ENCODE assay signal across 8 cellular contexts in the genomic region with DNA sequence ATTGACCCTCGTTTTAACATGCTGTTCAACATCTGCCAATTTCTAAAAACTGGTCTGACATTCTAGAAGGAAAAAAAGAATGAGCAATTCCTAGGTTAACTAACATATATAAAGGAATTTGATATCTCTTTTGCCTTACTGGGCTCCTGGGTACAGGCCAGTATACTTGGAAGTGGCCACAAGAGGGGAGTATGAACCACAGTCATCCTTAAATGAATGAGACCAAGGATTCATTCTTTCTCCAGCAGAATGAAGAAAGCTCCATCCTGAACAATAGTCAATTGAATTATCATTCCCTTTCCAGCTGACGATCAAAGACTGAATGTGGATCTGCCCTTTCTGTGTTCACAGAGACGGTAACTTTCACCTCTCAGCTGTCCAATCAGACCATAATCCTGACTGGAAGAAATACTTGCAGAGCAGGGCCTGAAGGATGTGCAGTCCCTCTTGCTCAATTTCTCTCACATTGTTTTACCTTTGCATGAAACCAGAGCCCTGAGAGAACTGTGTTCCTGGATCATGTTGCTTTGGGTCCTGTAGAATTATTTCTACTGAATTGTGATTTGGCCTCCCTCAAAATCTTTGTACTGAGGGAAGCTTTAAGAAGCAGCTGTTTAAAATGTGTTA. TPM values are rescaled to one million over a fixed set of nuclear protein-coding genes. Genes with fewer than 3 reads are reported as not detected.
A peak's percentile ranks its signal among the peaks of the same experiment; 100 is the strongest.
DNase-seq lines count a peak whose midpoint lies in the region; ATAC-seq, FAIRE-seq and TF ChIP-seq lines count a peak whose summit lies in the region.

No MANE protein-coding gene starts in this region.

- H3K27ac ChIP-seq in H1 (ENCODE audit: low read depth, low read length) (no peak overlapping the region), neural cell (ENCODE audit: low read length) (no peak overlapping the region)

- H4K5ac ChIP-seq in H1 (ENCODE audit: insufficient read length, low read depth, low read length), result no peak overlapping the region

- no peaks in the 10 kb centered on the region for H4K20me1 ChIP-seq in H1 (replicated peaks in 1 of 2; ENCODE audit: control insufficient read depth in 1 of 2, insufficient read depth in 2 of 2, low read length in 2 of 2)
- no peaks in the 10 kb centered on the region for H4K20me1 ChIP-seq in neural cell (ENCODE audit: insufficient read depth)

- TF ChIP-seq CTCF in H1 (IDR thresholded peaks at IDR 0.05; ENCODE audit: control extremely low read depth in 1 of 3, insufficient read depth in 1 of 3, low read depth in 1 of 3, low read length in 3 of 3) (peak in 2 of 3 experiments; percentile 61 to 71; a peak in 3 of 4 replicates), neural cell (IDR thresholded peaks at IDR 0.05; ENCODE audit: poor library complexity, severe bottlenecking) (peak; percentile 25), GM13977 (IDR thresholded peaks at IDR 0.05; ENCODE audit: extremely low read depth, insufficient read depth, missing control alignments) (no peak)

- H3K23me2 ChIP-seq in H1 (ENCODE audit: low read depth, low read length), result no peaks in the 10 kb centered on the region

- no peak overlapping the region for H2BK5ac ChIP-seq in H1 (ENCODE audit: low read depth, low read length)

- CTCF ChIA-PET in H1 (lab: Charles Lee; ENCODE audit: partially characterized antibody), result interaction anchor here (0.6 to 3.9 kb wide), 36 partner anchors 8 to 666 kb away, joined by 3 to 49 read pairs (median 4); a partner anchor contains a TSS

- H4K8ac ChIP-seq in H1 (ENCODE audit: extremely low read depth, insufficient read depth, low read length), result no peak overlapping the region

- H3K14ac ChIP-seq in H1 (ENCODE audit: insufficient read length), result no peak overlapping the region

- peak; percentile 17 for FAIRE-seq in G401.6 (lab: Jason Lieb, UNC)
- peak; percentile 69 for FAIRE-seq in H1 (lab: Jason Lieb, UNC)

- DNase-seq in NCI-H2227 (lab: John Stamatoyannopoulos, UW; ENCODE audit: unreplicated experiment), result peak; percentile 44
- DNase-seq in H1 (ENCODE audit: low read depth in 1 of 2, low spot score in 2 of 2), result no peak
- no peak for DNase-seq in NCI-H2107 treated with DMSO at 0.1 percent for 48 hours (lab: John Stamatoyannopoulos, UW; ENCODE audit: unreplicated experiment)
- DNase-seq in GM19240 (ENCODE audit: insufficient read length, low spot score), result no peak
- no peak for DNase-seq in GM13977 (ENCODE audit: low spot score)

- H3K27me3 ChIP-seq in H1 (replicated peaks in 1 of 4; ENCODE audit: control insufficient read depth in 3 of 4, extremely low read depth in 1 of 4, insufficient read depth in 3 of 4, low read length in 3 of 4), result no peaks in the 10 kb centered on the region
- H3K27me3 ChIP-seq in neural cell (ENCODE audit: insufficient read depth, low read depth, low read length), result no peaks in the 10 kb centered on the region

- no peak overlapping the region for H3K4ac ChIP-seq in H1 (replicated peaks; ENCODE audit: insufficient read length, low read depth, low read length)

- H3K23ac ChIP-seq in H1 (ENCODE audit: insufficient read length), result no peak overlapping the region

- no peak for ATAC-seq in HG02610 (IDR thresholded peaks at IDR 0.05; ENCODE audit: unreplicated experiment)

- H3K9ac ChIP-seq in H1 (replicated peaks in 1 of 4; ENCODE audit: extremely low read depth in 1 of 4, low read depth in 3 of 4, low read length in 3 of 4) (no peak overlapping the region), neural cell (ENCODE audit: low read length) (no peak overlapping the region)

- TF ChIP-seq RAD21 in H1 (IDR thresholded peaks at IDR 0.05 in 1 of 2, conservative IDR thresholded peaks at IDR 0.05 in 1 of 2; ENCODE audit: low read depth in 2 of 2, low read length in 2 of 2) (peak; percentile 78 to 86), neural cell (conservative IDR thresholded peaks at IDR 0.05) (no peak)

- H4K91ac ChIP-seq in H1 (replicated peaks; ENCODE audit: insufficient read length, low read length), result no peak overlapping the region

- no peaks in the 10 kb centered on the region for H3K79me2 ChIP-seq in H1 (ENCODE audit: control insufficient read depth in 1 of 2, insufficient read depth in 2 of 2, low read length in 2 of 2)
- no peaks in the 10 kb centered on the region for H3K79me2 ChIP-seq in neural cell (replicated peaks; ENCODE audit: insufficient read depth, low read length)

- H3K4me1 ChIP-seq in H1 (replicated peaks in 1 of 4; ENCODE audit: control insufficient read depth in 3 of 4, insufficient read depth in 4 of 4, low read length in 3 of 4), result peaks cover 0 to 2% (median under 1%) of the 10 kb centered on the region in 4 experiments; a peak in 2 of 7 replicates

- H3K36me3 ChIP-seq in H1 (ENCODE audit: control insufficient read depth in 2 of 4, insufficient read depth in 4 of 4, low read length in 3 of 4) (no peaks in the 10 kb centered on the region), neural cell (ENCODE audit: insufficient read depth, low read length) (no peaks in the 10 kb centered on the region)

- 14% methylated on average over 3 of the region's 3 CpGs; no CpG with 5 or more reads in 1 of the 2 experiments for WGBS in H1 (ENCODE audit: extremely low coverage in 1 of 2, insufficient coverage in 1 of 2, insufficient read length in 1 of 2, insufficient replicate concordance in 2 of 2, low coverage in 1 of 2, low lambda C conversion rate in 2 of 2, missing lambda C conversion rate in 1 of 2), 2 experiments

- H2AFZ ChIP-seq in H1 (ENCODE audit: low read length), result peak overlapping the region; percentile 86; the same call in 1 of the 2 replicates
- H2AFZ ChIP-seq in neural cell (ENCODE audit: low read depth, low read length), result no peak overlapping the region

- no peaks in the 10 kb centered on the region for H3K9me3 ChIP-seq in H1 (ENCODE audit: insufficient read depth in 2 of 2, low read depth in 1 of 2, low read length in 1 of 2)
- H3K9me3 ChIP-seq in neural cell (ENCODE audit: low read length), result no peaks in the 10 kb centered on the region

- no peaks in the 10 kb centered on the region for H3F3A ChIP-seq in neural cell (ENCODE audit: insufficient read depth, low read length, poor library complexity, severe bottlenecking)

- no peak for TF ChIP-seq POLR2A in H1 (IDR thresholded peaks at IDR 0.05; ENCODE audit: control extremely low read depth in 1 of 2, low read depth in 2 of 2, low read length in 2 of 2)

- H3K79me1 ChIP-seq in H1 (ENCODE audit: low read depth, low read length), result no peaks in the 10 kb centered on the region

- H2BK20ac ChIP-seq in H1 (ENCODE audit: low read length), result 0 out of 2 replicates have a peak overlapping the region, but pooled peaks have one; percentile 57

- no peak overlapping the region for H3K4me2 ChIP-seq in H1 (ENCODE audit: insufficient read depth in 1 of 2, low read depth in 2 of 2, low read length in 2 of 2)
- no peak overlapping the region for H3K4me2 ChIP-seq in neural cell (ENCODE audit: low read length)

- POLR2A ChIA-PET in H1 (lab: Charles Lee; ENCODE audit: partially characterized antibody), result interaction anchor here (1.2 kb wide), 1 partner anchor 13 kb away, joined by 3 read pairs; no protein-coding TSS in a partner anchor

- TF ChIP-seq EP300 in H1 (IDR thresholded peaks at IDR 0.05; ENCODE audit: borderline replicate concordance in 1 of 2, low read depth in 2 of 2, low read length in 2 of 2) (no peak), neural cell (conservative IDR thresholded peaks at IDR 0.05; ENCODE audit: poor library complexity, severe bottlenecking) (no peak)

- H2BK12ac ChIP-seq in H1 (ENCODE audit: low read depth, low read length), result no peak overlapping the region; the same call in 1 of the 2 replicates

- no peak overlapping the region for H3K56ac ChIP-seq in H1 (replicated peaks; ENCODE audit: insufficient read length, low read depth, low read length)

- H2AK5ac ChIP-seq in H1 (ENCODE audit: low read depth, low read length), result no peak overlapping the region

- no peaks in the 10 kb centered on the region for H3K9me2 ChIP-seq in neural cell (ENCODE audit: insufficient read depth, low read length)

- no peak overlapping the region for H3K4me3 ChIP-seq in H1 (ENCODE audit: extremely low read depth in 1 of 4, insufficient read depth in 2 of 4, low read depth in 3 of 4, low read length in 4 of 4)
- no peak overlapping the region for H3K4me3 ChIP-seq in neural cell (ENCODE audit: low read length)

- H2BK15ac ChIP-seq in H1 (ENCODE audit: low read length), result no peak overlapping the region

- peak overlapping the region; percentile 29 for H2BK120ac ChIP-seq in H1 (replicated peaks; ENCODE audit: low read depth, low read length)

- H3K18ac ChIP-seq in H1 (ENCODE audit: extremely low read depth, low read length), result no peak overlapping the region

- in situ Hi-C loops in GM13977 (cut with MboI; ENCODE audit: low pct_unique_long_range_greater_than_20kb, low sequenced_read_pairs, unreplicated experiment), result no loop called here

TF ChIP-seq in H1, 55 proteins besides CTCF, POLR2A, EP300 and RAD21 (continues in another document):
- TF ChIP-seq KDM1A (IDR thresholded peaks at IDR 0.05; ENCODE audit: borderline replicate concordance, low read length) (no peak), YY1 (IDR thresholded peaks at IDR 0.05; ENCODE audit: low read depth, low read length) (no peak), JUN (IDR thresholded peaks at IDR 0.05; ENCODE audit: low read depth, low read length) (no peak), TAF7 (optimal IDR thresholded peaks at IDR 0.05; ENCODE audit: borderline replicate concordance, low read depth, low read length) (no peak)

TF ChIP-seq in neural cell, 6 proteins besides CTCF, POLR2A, EP300 and RAD21 (continues in another document):
- TF ChIP-seq POLR2AphosphoS5 (IDR thresholded peaks at IDR 0.05), result no peak
- TF ChIP-seq MXI1 (conservative IDR thresholded peaks at IDR 0.05; ENCODE audit: poor library complexity, severe bottlenecking), result no peak
- TF ChIP-seq EZH2 (IDR thresholded peaks at IDR 0.05; ENCODE audit: borderline replicate concordance, insufficient read depth, low read length, poor library complexity, severe bottlenecking), result no peak
- no peak for TF ChIP-seq TAF1 (IDR thresholded peaks at IDR 0.05; ENCODE audit: low read depth)

RNA-seq across cellular contexts. Expression of a gene that starts 14.8 kb away (rescaled TPM):
- 0.48 and 0.78 TPM in 2 replicates for total RNA-seq in H1 (2021; fragmentation: NEBNext Ultra II Directional; extraction: Animal tissue kit (Norgen Biotek cat#: 25700))
- 0.36 and 0.51 TPM in 2 replicates for polyA plus RNA-seq in H1 (2011; rRNA removed)
- polyA plus RNA-seq in H1 (2011; cell fraction: cytosol; rRNA removed), result 0.53 TPM
- polyA plus RNA-seq in H1 (2011; cell fraction: nucleus; rRNA removed), result 0.33 TPM
- 0.42 to 0.70 TPM (median 0.55 TPM) in 4 replicates for polyA plus RNA-seq in H1 (2012, experiment 1 of 2)
- 0.17 TPM for polyA plus RNA-seq in H1 (2012, experiment 2 of 2)
- polyA plus RNA-seq in H1 (2013, experiment 1 of 2), result 0.43 TPM
- polyA plus RNA-seq in H1 (2013, experiment 2 of 2), result 0.31 TPM
- polyA minus RNA-seq in H1 (2011; rRNA and poly(A)+ RNA removed), result 0.38 and 0.41 TPM in 2 replicates
- not detected for polyA minus RNA-seq in H1 (2011; cell fraction: cytosol; rRNA and poly(A)+ RNA removed)
- 0.80 TPM for polyA minus RNA-seq in H1 (2011; cell fraction: nucleus; rRNA and poly(A)+ RNA removed)
- polyA plus RNA-seq in neural cell, result 0.89 TPM in 1 of 2 replicates, not detected in the other
- 0.35 TPM in 1 of 2 replicates, not detected in the other for polyA minus RNA-seq in neural cell
